Comparison of ENCODE assay signal across 15 cellular contexts in genomic region chr3:44915702-44916438, GRCh38. TPM values are rescaled to one million over a fixed set of nuclear protein-coding genes. Genes with fewer than 3 reads are reported as not detected.
DNase-seq lines count a peak whose midpoint lies in the region; ATAC-seq and TF ChIP-seq lines count a peak whose summit lies in the region.
"Had no signal": no experiment of that assay in that cellular context is flagged by ENCODE, and none has a peak within 500 bp of the region (broad histone marks: within the 10 kb centered on the region; RNA-seq: fewer than 3 reads in every experiment).

No MANE protein-coding gene starts in this region.

- H3K36me3 Mint-ChIP-seq in WTC11 = no peaks in the 10 kb centered on the region

- POLR2A ChIA-PET in WTC11 (lab: Charles Lee) = interaction anchor here (1.0 kb wide), 1 partner anchor 60 kb away, joined by 3 read pairs; the partner anchor contains the start of genes EXOSC7 and ZDHHC3

- peaks cover 0 to 36% (median 0%) of the 10 kb centered on the region in 9 donors for H3K36me3 ChIP-seq in heart right ventricle
- H3K36me3 ChIP-seq in upper lobe of right lung = peaks cover 30% of the 10 kb centered on the region

- H3K27ac Mint-ChIP-seq in WTC11 = no peak overlapping the region

- H3K4me1 Mint-ChIP-seq in WTC11 = 0 out of 2 replicates have a peak, but pooled peaks cover 4% of the 10 kb centered on the region

- H3K27me3 ChIP-seq in heart right ventricle (no peaks in the 10 kb centered on the region), upper lobe of right lung (no peaks in the 10 kb centered on the region)
- H3K27me3 ChIP-seq: hepatocyte had no signal

- H3K4me1 ChIP-seq in heart right ventricle (peaks cover 0 to 15% (median 7%) of the 10 kb centered on the region in 9 donors), upper lobe of right lung (peaks cover 5% of the 10 kb centered on the region)
- H3K4me1 ChIP-seq: A549 had no signal

- H3K9me3 Mint-ChIP-seq in WTC11 = no peaks in the 10 kb centered on the region

- WGBS in heart right ventricle, 2 donors = 51 to 62% methylated on average over 8 of the region's 8 CpGs

- DNase-seq in activated effector memory CD4-positive, alpha-beta T cell treated with anti-CD3 and anti-CD28 coated beads, Interleukin-2, amount 50 U/mL, for 16 hours = peak; percentile 30
- DNase-seq in activated effector memory CD4-positive, alpha-beta T cell treated with Interleukin-2 at 50 U/mL for 16 hours = no peak
- DNase-seq in WTC11 (ENCODE audit: low spot score) (no peak), heart right ventricle (peak in 1 of 2 donors; percentile 11), upper lobe of right lung (no peak), GF-D8 (lab: John Stamatoyannopoulos, UW) (no peak), SIG-M5 treated with dmso at 0.1 percent for 504 hours (lab: John Stamatoyannopoulos, UW; ENCODE audit: unreplicated experiment) (no peak)
- DNase-seq in activated CD4-positive, alpha-beta T cell treated with anti-CD3 and anti-CD28 coated beads for 48 hours = no peak
- DNase-seq: DMS 273 treated with DMSO at 0.1 percent for 48 hours; effector CD8-positive, alpha-beta T cell had no signal

- intact Hi-C loops in heart right ventricle (cut with DNase I) = loop anchor here in 2 of 10 donors (2.0 kb wide), 1 partner anchor 383 kb away; no protein-coding TSS in a partner anchor
- intact Hi-C loops in upper lobe of right lung (cut with DNase I) = no loop called here

- TF ChIP-seq CTCF in WTC11 (IDR thresholded peaks at IDR 0.05) (no peak), heart right ventricle (IDR thresholded peaks at IDR 0.05) (peak in 3 of 9 donors; percentile 8 to 16 (median 9)), upper lobe of right lung (IDR thresholded peaks at IDR 0.05) (peak; percentile 6)

- CTCF ChIA-PET in WTC11 (lab: Charles Lee) = interaction anchor here (0.8 to 2.4 kb wide), 7 partner anchors 8 to 383 kb away, joined by 3 to 16 read pairs (median 5); no protein-coding TSS in a partner anchor

- peak overlapping the region in 1 of 10 donors; percentile 7 for H3K27ac ChIP-seq in heart right ventricle
- no peak overlapping the region for H3K27ac ChIP-seq in upper lobe of right lung
- H3K27ac ChIP-seq: A549, hepatocyte had no signal

- H3K4me3 ChIP-seq in heart right ventricle (no peak overlapping the region), upper lobe of right lung (no peak overlapping the region)
- H3K4me3 ChIP-seq: A549, hepatocyte had no signal

- ATAC-seq in WTC11 (peak; percentile 33), heart right ventricle (peak in 6 of 8 donors; percentile 21 to 66 (median 36)), upper lobe of right lung (peak; percentile 62)
- ATAC-seq: activated CD4-positive, CD25-positive, alpha-beta regulatory T cell treated with anti-CD3 and anti-CD28 coated beads, Interleukin-2, amount 50 U/mL, for 24 hours had no signal

- no peak overlapping the region for H3K4me3 Mint-ChIP-seq in WTC11

- no peaks in the 10 kb centered on the region; the same call in 1 of the 2 replicates for H3K27me3 Mint-ChIP-seq in WTC11 (ENCODE audit: low read depth)

- H3K9me3 ChIP-seq in heart right ventricle (no peaks in the 10 kb centered on the region), upper lobe of right lung (no peaks in the 10 kb centered on the region)

TF ChIP-seq in WTC11, 78 proteins besides CTCF, POLR2A, EP300 and RAD21 (continues in another document):
- TF ChIP-seq CBFB (CRISPR knock-in tag; IDR thresholded peaks at IDR 0.05; ENCODE audit: low read depth) = no peak
- TF ChIP-seq ZNF416 (CRISPR knock-in tag; IDR thresholded peaks at IDR 0.05) = no peak
- TF ChIP-seq, protein P1, sequence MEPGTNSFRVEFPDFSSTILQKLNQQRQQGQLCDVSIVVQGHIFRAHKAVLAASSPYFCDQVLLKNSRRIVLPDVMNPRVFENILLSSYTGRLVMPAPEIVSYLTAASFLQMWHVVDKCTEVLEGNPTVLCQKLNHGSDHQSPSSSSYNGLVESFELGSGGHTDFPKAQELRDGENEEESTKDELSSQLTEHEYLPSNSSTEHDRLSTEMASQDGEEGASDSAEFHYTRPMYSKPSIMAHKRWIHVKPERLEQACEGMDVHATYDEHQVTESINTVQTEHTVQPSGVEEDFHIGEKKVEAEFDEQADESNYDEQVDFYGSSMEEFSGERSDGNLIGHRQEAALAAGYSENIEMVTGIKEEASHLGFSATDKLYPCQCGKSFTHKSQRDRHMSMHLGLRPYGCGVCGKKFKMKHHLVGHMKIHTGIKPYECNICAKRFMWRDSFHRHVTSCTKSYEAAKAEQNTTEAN (CRISPR knock-in tag; IDR thresholded peaks at IDR 0.05) = no peak
- TF ChIP-seq ARID4B (CRISPR knock-in tag; IDR thresholded peaks at IDR 0.05; ENCODE audit: borderline replicate concordance) = no peak
- no peak for TF ChIP-seq NFYB (CRISPR knock-in tag; conservative IDR thresholded peaks at IDR 0.05; ENCODE audit: low read depth)
- no peak for TF ChIP-seq SOX15 (CRISPR knock-in tag; IDR thresholded peaks at IDR 0.05)
- TF ChIP-seq HMGXB4 (CRISPR knock-in tag; IDR thresholded peaks at IDR 0.05) = no peak
- TF ChIP-seq, protein P2, sequence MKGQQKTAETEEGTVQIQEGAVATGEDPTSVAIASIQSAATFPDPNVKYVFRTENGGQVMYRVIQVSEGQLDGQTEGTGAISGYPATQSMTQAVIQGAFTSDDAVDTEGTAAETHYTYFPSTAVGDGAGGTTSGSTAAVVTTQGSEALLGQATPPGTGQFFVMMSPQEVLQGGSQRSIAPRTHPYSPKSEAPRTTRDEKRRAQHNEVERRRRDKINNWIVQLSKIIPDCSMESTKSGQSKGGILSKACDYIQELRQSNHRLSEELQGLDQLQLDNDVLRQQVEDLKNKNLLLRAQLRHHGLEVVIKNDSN (CRISPR knock-in tag; IDR thresholded peaks at IDR 0.05) = no peak

RNA-seq across cellular contexts. Expression of gene TGM4, which starts 41.5 kb away (rescaled TPM):
- not detected in 3 replicates for total RNA-seq in WTC11 (2021)
- total RNA-seq in heart right ventricle = not detected
- polyA plus RNA-seq in heart right ventricle = not detected
- total RNA-seq in upper lobe of right lung = not detected
- total RNA-seq: mesenteric fat pad, osteocyte had no signal
- polyA plus RNA-seq: hepatocyte had no signal

RNA-seq across cellular contexts. Expression of gene TMEM42, which starts 54.2 kb away (rescaled TPM):
- total RNA-seq in WTC11 (2021) = 15.0 to 20.1 TPM (median 16.6 TPM) in 3 replicates
- total RNA-seq in heart right ventricle = 10 to 100 TPM in 6 of 10 donors, 1 to 10 TPM in 4; 8.4 to 13.1 (median 11.2) TPM
- polyA plus RNA-seq in heart right ventricle = 10 to 100 TPM; 11.6 to 18.7 TPM
- 14.4 TPM for total RNA-seq in upper lobe of right lung
